In the genomic region with DNA sequence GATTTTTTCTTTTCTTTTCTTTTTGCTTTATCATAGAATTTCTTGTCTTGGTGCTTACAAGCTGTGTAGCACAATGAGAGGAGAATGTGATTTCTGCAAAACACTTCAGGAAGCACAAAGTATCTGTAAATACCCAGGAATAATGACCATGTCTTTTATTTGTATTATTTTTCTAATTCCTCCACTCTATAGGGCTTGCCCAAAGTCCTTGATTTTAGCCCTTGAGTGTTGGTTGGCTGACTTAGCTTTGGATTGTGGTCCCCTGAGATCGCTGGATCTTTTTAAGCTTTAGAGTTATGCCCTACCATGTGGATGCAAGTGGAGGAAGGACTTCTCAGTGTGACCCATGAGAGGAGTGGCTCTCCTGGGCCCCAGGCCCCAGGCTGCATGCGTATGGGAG, we compare ENCODE assay signal across 5 cellular contexts. TPM values are rescaled to one million over a fixed set of nuclear protein-coding genes. Genes with fewer than 3 reads are reported as not detected.
"Had no signal": no experiment of that assay in that cellular context is flagged by ENCODE, and none has a peak within 500 bp of the region (broad histone marks: within the 10 kb centered on the region; RNA-seq: fewer than 3 reads in every experiment).

No MANE protein-coding gene starts in this region.

RNA-seq across cellular contexts. Expression of a gene that starts 52.2 kb away (rescaled TPM):
- total RNA-seq: activated CD4-positive, alpha-beta T cell treated with anti-CD3 and anti-CD28 coated beads for 36 hours; activated CD4-positive, alpha-beta T cell treated with anti-CD3 and anti-CD28 coated beads, Interleukin-2, amount 10 ng/mL, durations not matched to agents 24 days and 14 days; activated CD4-positive, alpha-beta T cell treated with anti-CD3 and anti-CD28 coated beads, Interleukin-2, amount 10 ng/mL, durations not matched to agents 7 days and 5 days; T-helper 17 cell; T-helper 2 cell treated with Interferon-gamma antibody and Interleukin-4, amounts not matched to agents 100 ng/mL and 5 ng/mL, for 36 hours had no signal
